ENCODE assay signal across 8 cellular contexts in the genomic region with DNA sequence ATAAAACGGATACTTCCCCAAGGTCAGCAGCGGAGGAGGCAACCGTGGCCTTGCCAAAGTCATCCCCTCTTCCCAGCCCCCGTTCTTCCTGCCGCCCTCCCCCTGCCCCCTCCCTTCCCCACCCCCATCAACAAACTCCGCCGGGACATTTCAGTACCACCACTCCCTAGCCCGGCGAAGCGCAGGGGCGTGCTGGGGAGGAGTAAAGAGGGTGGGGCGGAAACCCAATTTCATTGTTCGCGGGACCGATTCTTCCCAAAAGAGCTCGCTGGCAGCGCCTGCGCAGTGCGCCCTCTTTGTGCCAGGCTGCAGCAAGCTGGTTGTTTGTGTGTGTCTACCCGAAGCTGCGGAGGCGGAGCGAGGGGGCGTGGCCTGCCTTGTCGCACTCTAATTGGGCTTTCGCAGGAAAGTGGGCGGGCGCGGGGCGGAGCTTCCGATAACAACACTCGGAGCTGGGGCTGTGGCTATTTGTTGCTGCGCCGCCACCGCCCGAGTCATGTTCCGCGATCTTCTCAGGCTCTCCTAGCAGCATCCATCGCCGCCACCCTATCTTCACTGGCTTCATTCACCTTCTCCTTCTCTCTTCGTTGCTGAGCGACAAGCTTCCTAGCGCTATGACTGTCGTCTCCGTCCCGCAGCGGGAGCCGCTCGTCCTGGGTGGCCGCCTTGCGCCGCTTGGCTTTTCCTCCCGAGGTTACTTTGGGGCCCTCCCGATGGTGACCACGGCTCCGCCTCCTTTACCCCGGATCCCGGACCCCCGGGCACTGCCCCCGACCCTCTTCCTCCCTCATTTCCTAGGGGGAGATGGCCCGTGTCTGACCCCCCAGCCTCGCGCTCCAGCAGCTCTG. TPM values are rescaled to one million over a fixed set of nuclear protein-coding genes. Genes with fewer than 3 reads are reported as not detected.
A peak's percentile ranks its signal among the peaks of the same experiment; 100 is the strongest.
DNase-seq lines count a peak whose midpoint lies in the region; ATAC-seq, FAIRE-seq and TF ChIP-seq lines count a peak whose summit lies in the region.

Gene PNRC1 (plus strand): TSS at position 471 of the 848 bp plus-strand sequence. CDS start 144 bp downstream, at position 615.

- ATAC-seq in GM21367 (IDR thresholded peaks at IDR 0.05; ENCODE audit: unreplicated experiment) = peak; percentile 57

- H3K79me1 ChIP-seq in H1 (ENCODE audit: low read depth, low read length) (no peaks in the 10 kb centered on the region), mesenchymal stem cell (replicated peaks; ENCODE audit: low read length, poor library complexity, severe bottlenecking) (peaks cover 2% of the 10 kb centered on the region)

- POLR2A ChIA-PET in H1 (lab: Charles Lee; ENCODE audit: partially characterized antibody) = interaction anchor here (0.6 to 2.2 kb wide), 20 partner anchors 8 to 1379 kb away, joined by 3 to 11 read pairs (median 4); partner anchors contain the start of genes AKIRIN2, RNGTT and SRSF12

- DNase-seq in COLO829 (ENCODE audit: low spot score) = peak; percentile 99
- DNase-seq in HTR-8/SVneo (ENCODE audit: insufficient read length, low spot score) = peak; percentile 98
- peak; percentile 97 for DNase-seq in NOMO-1 treated with dmso at 0.1 percent for 144 hours (lab: John Stamatoyannopoulos, UW; ENCODE audit: unreplicated experiment)
- DNase-seq in activated CD8-positive, alpha-beta memory T cell treated with anti-CD3 and anti-CD28 coated beads for 48 hours (ENCODE audit: low read depth in 2 of 3, low spot score in 2 of 3) = peak; percentile 99 to 100 (median 100)
- DNase-seq in H1 (ENCODE audit: low read depth in 1 of 2, low spot score in 2 of 2) = peak; percentile 100
- DNase-seq in mesenchymal stem cell = peak; percentile 99
- DNase-seq in stimulated activated CD8-positive, alpha-beta memory T cell treated with anti-CD3 and anti-CD28 coated beads, Interleukin-12 subunit alpha, Interleukin-12 subunit beta, amount 100 ng/mL, for 4 hours (ENCODE audit: low read depth) = peak; percentile 100

- H3K56ac ChIP-seq in H1 (replicated peaks; ENCODE audit: insufficient read length, low read depth, low read length) = peak within 1 kb of the TSS; percentile 94

- no peak within 1 kb of the TSS for H2BK20ac ChIP-seq in H1 (ENCODE audit: low read length)

- H4K91ac ChIP-seq in H1 (replicated peaks; ENCODE audit: insufficient read length, low read length) (peak within 1 kb of the TSS; percentile 96), mesenchymal stem cell (ENCODE audit: low read length) (peak within 1 kb of the TSS; percentile 99)

- CTCF ChIA-PET in H1 (lab: Charles Lee; ENCODE audit: partially characterized antibody) = interaction anchor here (0.6 to 4.0 kb wide), 10 partner anchors 13 to 108 kb away, joined by 3 to 40 read pairs (median 4); partner anchors contain the start of gene SRSF12

- TF ChIP-seq EP300 in H1 (IDR thresholded peaks at IDR 0.05; ENCODE audit: borderline replicate concordance in 1 of 2, low read depth in 2 of 2, low read length in 2 of 2) = peak in 1 of 2 experiments; percentile 7; a peak in 1 of 3 replicates

- FAIRE-seq in HTR-8/SVneo (lab: Jason Lieb, UNC) (peak; percentile 90), H1 (lab: Jason Lieb, UNC) (no peak)

- H3K4me2 ChIP-seq in H1 (ENCODE audit: insufficient read depth in 1 of 2, low read depth in 2 of 2, low read length in 2 of 2) = peak within 1 kb of the TSS; percentile 86 to 98
- H3K4me2 ChIP-seq in mesenchymal stem cell (ENCODE audit: low read length, poor library complexity, severe bottlenecking) = peak within 1 kb of the TSS; percentile 71

- H3K36me3 ChIP-seq in H1 (ENCODE audit: control insufficient read depth in 2 of 4, insufficient read depth in 4 of 4, low read length in 3 of 4) (peaks cover 0 to 15% (median 3%) of the 10 kb centered on the region in 4 experiments; a peak in 2 of 8 replicates), mesenchymal stem cell (ENCODE audit: control insufficient read depth in 1 of 2, insufficient read depth in 2 of 2, low read depth in 1 of 2, low read length in 2 of 2) (peaks cover 3 to 28% of the 10 kb centered on the region in 2 experiments)

- H4K5ac ChIP-seq in H1 (ENCODE audit: insufficient read length, low read depth, low read length) = peak within 1 kb of the TSS; percentile 95

- H3K23me2 ChIP-seq in H1 (ENCODE audit: low read depth, low read length) = peaks cover 8% of the 10 kb centered on the region

- H3K4me1 ChIP-seq in H1 (replicated peaks in 1 of 4; ENCODE audit: control insufficient read depth in 3 of 4, insufficient read depth in 4 of 4, low read length in 3 of 4) = peaks cover 8 to 26% (median 12%) of the 10 kb centered on the region in 4 experiments
- H3K4me1 ChIP-seq in mesenchymal stem cell (ENCODE audit: control insufficient read depth, insufficient read depth, low read depth, low read length) = peaks cover 3% of the 10 kb centered on the region

- H2BK15ac ChIP-seq in H1 (ENCODE audit: low read length) (peak within 1 kb of the TSS; percentile 76; the same call in 1 of the 2 replicates), mesenchymal stem cell (ENCODE audit: low read depth, poor library complexity, severe bottlenecking) (peak within 1 kb of the TSS; percentile 100)

- TF ChIP-seq CTCF in H1 (IDR thresholded peaks at IDR 0.05; ENCODE audit: control extremely low read depth in 1 of 3, insufficient read depth in 1 of 3, low read depth in 1 of 3, low read length in 3 of 3) = no peak

- H3K27ac ChIP-seq in H1 (ENCODE audit: low read depth, low read length) (peak within 1 kb of the TSS; percentile 95), mesenchymal stem cell (ENCODE audit: low read length, poor library complexity, severe bottlenecking) (peak within 1 kb of the TSS; percentile 99)

- H4K8ac ChIP-seq in H1 (ENCODE audit: extremely low read depth, insufficient read depth, low read length) = peak within 1 kb of the TSS; percentile 100
- H4K8ac ChIP-seq in mesenchymal stem cell (ENCODE audit: low read length) = peak within 1 kb of the TSS; percentile 87

- WGBS in H1 (ENCODE audit: extremely low coverage in 1 of 2, insufficient coverage in 1 of 2, insufficient read length in 1 of 2, insufficient replicate concordance in 2 of 2, low coverage in 1 of 2, low lambda C conversion rate in 2 of 2, missing lambda C conversion rate in 1 of 2), 2 experiments = 4% methylated on average over 41 of the region's 63 CpGs; no CpG with 5 or more reads in 1 of the 2 experiments
- WGBS in mesenchymal stem cell = 1% methylated on average over 57 of the region's 63 CpGs

- H3K14ac ChIP-seq in H1 (ENCODE audit: insufficient read length) (no peak within 1 kb of the TSS), mesenchymal stem cell (ENCODE audit: low read length in 2 of 2) (peak within 1 kb of the TSS; percentile 68 to 95)

- H3K23ac ChIP-seq in H1 (ENCODE audit: insufficient read length) = no peak within 1 kb of the TSS
- peak within 1 kb of the TSS; percentile 70 to 98 for H3K23ac ChIP-seq in mesenchymal stem cell (ENCODE audit: low read length in 2 of 2)

- peaks cover 6 to 8% of the 10 kb centered on the region in 2 experiments for H4K20me1 ChIP-seq in H1 (replicated peaks in 1 of 2; ENCODE audit: control insufficient read depth in 1 of 2, insufficient read depth in 2 of 2, low read length in 2 of 2)

- H2BK120ac ChIP-seq in H1 (replicated peaks; ENCODE audit: low read depth, low read length) (peak within 1 kb of the TSS; percentile 65), mesenchymal stem cell (ENCODE audit: low read depth, low read length) (peak within 1 kb of the TSS; percentile 100)

- H3K4me3 ChIP-seq in H1 (ENCODE audit: extremely low read depth in 1 of 4, insufficient read depth in 2 of 4, low read depth in 3 of 4, low read length in 4 of 4) (peak within 1 kb of the TSS; percentile 79 to 98 (median 94)), mesenchymal stem cell (ENCODE audit: insufficient read depth in 1 of 2, low read depth in 1 of 2, low read length in 2 of 2) (peak within 1 kb of the TSS; percentile 88 to 98)

- H3K4ac ChIP-seq in H1 (replicated peaks; ENCODE audit: insufficient read length, low read depth, low read length) (peak within 1 kb of the TSS; percentile 92), mesenchymal stem cell (ENCODE audit: low read depth in 1 of 2, low read length in 2 of 2) (peak within 1 kb of the TSS; percentile 86 to 98)

- H3K18ac ChIP-seq in H1 (ENCODE audit: extremely low read depth, low read length) (peak within 1 kb of the TSS; percentile 93; the same call in 1 of the 2 replicates), mesenchymal stem cell (ENCODE audit: low read depth in 1 of 2, low read length in 2 of 2) (peak within 1 kb of the TSS; percentile 91 to 98)

- H2BK12ac ChIP-seq in H1 (ENCODE audit: low read depth, low read length) (peak within 1 kb of the TSS; percentile 98; the same call in 1 of the 2 replicates), mesenchymal stem cell (ENCODE audit: low read length in 2 of 2) (peak within 1 kb of the TSS; percentile 15 to 66)

- peaks cover 8 to 27% of the 10 kb centered on the region in 2 experiments; a peak in 3 of 4 replicates for H3K79me2 ChIP-seq in H1 (ENCODE audit: control insufficient read depth in 1 of 2, insufficient read depth in 2 of 2, low read length in 2 of 2)

- no peaks in the 10 kb centered on the region for H3K9me3 ChIP-seq in H1 (ENCODE audit: insufficient read depth in 2 of 2, low read depth in 1 of 2, low read length in 1 of 2)
- H3K9me3 ChIP-seq in mesenchymal stem cell (ENCODE audit: control insufficient read depth, low read length) = no peaks in the 10 kb centered on the region

- peak within 1 kb of the TSS; percentile 97; the same call in 1 of the 2 replicates for H2AK5ac ChIP-seq in H1 (ENCODE audit: low read depth, low read length)
- peak within 1 kb of the TSS; percentile 96 for H2AK5ac ChIP-seq in mesenchymal stem cell (ENCODE audit: low read length, severe bottlenecking)

- no peaks in the 10 kb centered on the region for H3K27me3 ChIP-seq in H1 (replicated peaks in 1 of 4; ENCODE audit: control insufficient read depth in 3 of 4, extremely low read depth in 1 of 4, insufficient read depth in 3 of 4, low read length in 3 of 4)
- H3K27me3 ChIP-seq in mesenchymal stem cell (ENCODE audit: control insufficient read depth in 1 of 2, insufficient read depth in 1 of 2, low read length in 2 of 2) = no peaks in the 10 kb centered on the region

- H3K9ac ChIP-seq in H1 (replicated peaks in 1 of 4; ENCODE audit: extremely low read depth in 1 of 4, low read depth in 3 of 4, low read length in 3 of 4) (peak within 1 kb of the TSS; percentile 92 to 99 (median 96)), mesenchymal stem cell (ENCODE audit: low read length) (peak within 1 kb of the TSS; percentile 100)

- peak within 1 kb of the TSS; percentile 98 for H2BK5ac ChIP-seq in H1 (ENCODE audit: low read depth, low read length)
- peak within 1 kb of the TSS; percentile 93 for H2BK5ac ChIP-seq in mesenchymal stem cell (ENCODE audit: low read depth, low read length, poor library complexity, severe bottlenecking)

- no peak for TF ChIP-seq RAD21 in H1 (IDR thresholded peaks at IDR 0.05 in 1 of 2, conservative IDR thresholded peaks at IDR 0.05 in 1 of 2; ENCODE audit: low read depth in 2 of 2, low read length in 2 of 2)

- peak; percentile 95 to 100 for TF ChIP-seq POLR2A in H1 (IDR thresholded peaks at IDR 0.05; ENCODE audit: control extremely low read depth in 1 of 2, low read depth in 2 of 2, low read length in 2 of 2)

- H2AFZ ChIP-seq in H1 (ENCODE audit: low read length) (peak within 1 kb of the TSS; percentile 84), mesenchymal stem cell (ENCODE audit: low read depth, low read length) (no peak within 1 kb of the TSS)

RNA-seq across cellular contexts. Expression of gene PNRC1, which starts in this region (rescaled TPM):
- 48.5 and 50.2 TPM in 2 replicates for total RNA-seq in H1 (2021; fragmentation: NEBNext Ultra II Directional; extraction: Animal tissue kit (Norgen Biotek cat#: 25700))
- 6.3 and 8.2 TPM in 2 replicates for polyA plus RNA-seq in H1 (2011; rRNA removed)
- polyA plus RNA-seq in H1 (2011; cell fraction: cytosol; rRNA removed) = 6.7 TPM
- 8.1 TPM for polyA plus RNA-seq in H1 (2011; cell fraction: nucleus; rRNA removed)
- polyA plus RNA-seq in H1 (2012, experiment 1 of 2) = 13.9 to 25.1 TPM (median 17.9 TPM) in 4 replicates
- polyA plus RNA-seq in H1 (2012, experiment 2 of 2) = 12.5 TPM
- 19.2 TPM for polyA plus RNA-seq in H1 (2013, experiment 1 of 2)
- 17.2 TPM for polyA plus RNA-seq in H1 (2013, experiment 2 of 2)
- 5.6 and 9.4 TPM in 2 replicates for polyA minus RNA-seq in H1 (2011; rRNA and poly(A)+ RNA removed)
- 24.0 TPM for polyA minus RNA-seq in H1 (2011; cell fraction: cytosol; rRNA and poly(A)+ RNA removed)
- polyA minus RNA-seq in H1 (2011; cell fraction: nucleus; rRNA and poly(A)+ RNA removed) = 35.3 TPM
- 105 TPM for polyA plus RNA-seq in mesenchymal stem cell (2013, experiment 1 of 2)
- 108 TPM for polyA plus RNA-seq in mesenchymal stem cell (2013, experiment 2 of 2)

Comparison
In these comparisons a context has a peak if more than half of its experiments do, and no peak if none do; other contexts are left out.
1. Peak in every context shown above with its lines: DNase-seq, ATAC-seq, H3K4me3 ChIP-seq and H3K27ac ChIP-seq.